In genomic region chr11:763073-763463, GRCh38 we compare ENCODE assay signal across 12 cellular contexts. TPM values are rescaled to one million over a fixed set of nuclear protein-coding genes. Genes with fewer than 3 reads are reported as not detected.
DNase-seq lines count a peak whose midpoint lies in the region; ATAC-seq, FAIRE-seq and TF ChIP-seq lines count a peak whose summit lies in the region.
"Had no signal": no experiment of that assay in that cellular context is flagged by ENCODE, and none has a peak within 500 bp of the region (broad histone marks: within the 10 kb centered on the region; RNA-seq: fewer than 3 reads in every experiment).

No MANE protein-coding gene starts in this region.

- H2AFZ ChIP-seq in keratinocyte (ENCODE audit: control insufficient read depth, low read length): no peak overlapping the region
- H2AFZ ChIP-seq: neural progenitor cell had no signal

- TF ChIP-seq CTCF in A549 (IDR thresholded peaks at IDR 0.05): no peak
- no peak for TF ChIP-seq CTCF in keratinocyte (optimal IDR thresholded peaks at IDR 0.05 in 1 of 3, IDR thresholded peaks at IDR 0.05 in 1 of 3, conservative IDR thresholded peaks at IDR 0.05 in 1 of 3; ENCODE audit: extremely low read depth in 1 of 3, insufficient read depth in 2 of 3, low read length in 3 of 3)

- WGBS in A549 (ENCODE audit: missing lambda C conversion rate): 77% methylated on average over 4 of the region's 24 CpGs

- H3K9me3 ChIP-seq in A549 (no peaks in the 10 kb centered on the region), HUES6 (ENCODE audit: control insufficient read depth, insufficient read depth, low read depth, low read length) (no peaks in the 10 kb centered on the region), keratinocyte (ENCODE audit: control insufficient read depth, low read depth, low read length) (no peaks in the 10 kb centered on the region)

- peak overlapping the region; percentile 61 to 81; a peak in 5 of 6 replicates for H3K27ac ChIP-seq in A549
- H3K27ac ChIP-seq in HUES6 (ENCODE audit: low read depth, low read length): no peak overlapping the region
- H3K27ac ChIP-seq in angular gyrus (ENCODE audit: low read depth, low read length): peak overlapping the region; percentile 32
- peak overlapping the region; percentile 75 for H3K27ac ChIP-seq in keratinocyte (ENCODE audit: control insufficient read depth, insufficient read depth, low read length)
- H3K27ac ChIP-seq: neural progenitor cell had no signal

- no peak overlapping the region for H3K4me3 ChIP-seq in A549
- no peak overlapping the region for H3K4me3 ChIP-seq in HUES6 (ENCODE audit: low read depth, low read length)
- no peak overlapping the region for H3K4me3 ChIP-seq in keratinocyte (ENCODE audit: control insufficient read depth in 2 of 3, extremely low read depth in 1 of 3, insufficient read depth in 2 of 3, low read depth in 1 of 3, low read length in 3 of 3)
- H3K4me3 ChIP-seq: neural progenitor cell had no signal

- no peaks in the 10 kb centered on the region for H3K27me3 ChIP-seq in HUES6 (ENCODE audit: control insufficient read depth, insufficient read depth, low read length)
- H3K27me3 ChIP-seq in keratinocyte (ENCODE audit: control insufficient read depth, extremely low read depth, insufficient read depth, low read length): no peaks in the 10 kb centered on the region
- H3K27me3 ChIP-seq: neural progenitor cell had no signal

- peaks cover 3% of the 10 kb centered on the region for H3K9me1 ChIP-seq in keratinocyte (ENCODE audit: control insufficient read depth, extremely low read depth, insufficient read depth, low read length)

- in situ Hi-C loops in KBM-7 (cut with MboI; ENCODE audit: low pct_unique_long_range_greater_than_20kb, low sequenced_read_pairs): no loop called here

- peaks cover 83% of the 10 kb centered on the region for H3K36me3 ChIP-seq in HUES6 (ENCODE audit: control insufficient read depth, insufficient read depth, low read length)
- H3K36me3 ChIP-seq in keratinocyte (ENCODE audit: control insufficient read depth in 2 of 2, extremely low read depth in 1 of 2, insufficient read depth in 2 of 2, low read length in 2 of 2): peaks cover 38 to 41% of the 10 kb centered on the region in 2 experiments
- H3K36me3 ChIP-seq: neural progenitor cell had no signal

- intact Hi-C loops in Right ventricle myocardium superior (cut with DNase I): no loop called here

- H3K4me1 ChIP-seq in A549 (peaks cover 29% of the 10 kb centered on the region), HUES6 (ENCODE audit: control insufficient read depth, insufficient read depth, low read length) (peaks cover 14% of the 10 kb centered on the region), keratinocyte (ENCODE audit: control insufficient read depth, extremely low read depth, insufficient read depth, low read length) (peaks cover 19% of the 10 kb centered on the region)
- H3K4me1 ChIP-seq: neural progenitor cell had no signal

- POLR2A ChIA-PET in A549 (lab: Yijun Ruan, JAX): interaction anchor here (0.6 to 2.1 kb wide), 2 partner anchors 9 to 17 kb away, joined by 3 to 5 read pairs; no protein-coding TSS in a partner anchor

- no peak for ATAC-seq in A549
- ATAC-seq in Right ventricle myocardium superior (ENCODE audit: poor library complexity): no peak

- TF ChIP-seq POLR2A in A549 (IDR thresholded peaks at IDR 0.05; ENCODE audit: low read length): no peak

- no peak for FAIRE-seq in A549 (lab: Jason Lieb, UNC)
- no peak for FAIRE-seq in keratinocyte (lab: Jason Lieb, UNC)
- FAIRE-seq: TTC549 had no signal

- H3K4me2 ChIP-seq in A549 (peak overlapping the region; percentile 45; the same call in 2 of the 3 replicates), keratinocyte (ENCODE audit: control insufficient read depth, extremely low read depth, insufficient read depth, low read depth, low read length) (peak overlapping the region; percentile 22)
- H3K4me2 ChIP-seq: neural progenitor cell had no signal

- dilution Hi-C loops in keratinocyte (cut with MboI; ENCODE audit: extremely low pct_ligation_motif_present, low sequenced_read_pairs): no loop called here

- H3K9ac ChIP-seq in HUES6 (ENCODE audit: low read length) (peak overlapping the region; percentile 15), keratinocyte (ENCODE audit: control insufficient read depth, extremely low read depth, insufficient read depth, low read length) (peak overlapping the region; percentile 50)
- H3K9ac ChIP-seq: neural progenitor cell had no signal

- no peak for TF ChIP-seq EP300 in A549 (IDR thresholded peaks at IDR 0.05)

- CTCF ChIA-PET in A549 (lab: Yijun Ruan, JAX): interaction anchor here (0.7 to 5.4 kb wide), 8 partner anchors 8 to 101 kb away, joined by 3 to 32 read pairs (median 6); partner anchors contain the start of genes TALDO1 and TMEM80

- no peaks in the 10 kb centered on the region for H3K79me2 ChIP-seq in keratinocyte (ENCODE audit: control insufficient read depth, insufficient read depth, low read length)

- H4K20me1 ChIP-seq in keratinocyte (ENCODE audit: control insufficient read depth, extremely low read depth, insufficient read depth, low read length): peaks cover 11% of the 10 kb centered on the region

- no peak for TF ChIP-seq RAD21 in A549 (conservative IDR thresholded peaks at IDR 0.05 in 1 of 2, IDR thresholded peaks at IDR 0.05 in 1 of 2)

- DNase-seq in A549 (ENCODE audit: low read depth in 1 of 2, low spot score in 1 of 2): no peak
- no peak for DNase-seq in keratinocyte (ENCODE audit: low read depth, low spot score)
- no peak for DNase-seq in hippocampal formation (lab: John Stamatoyannopoulos, UW)
- no peak for DNase-seq in mesenteric fat pad (ENCODE audit: low spot score)
- no peak for DNase-seq in KBM-7
- no peak for DNase-seq in Right ventricle myocardium superior
- DNase-seq: activated T-cell treated with anti-CD3 and anti-CD28 coated beads for 4 hours had no signal

RNA-seq across cellular contexts. Expression of gene GATD1, which starts 14.2 kb away (rescaled TPM):
- polyA plus RNA-seq in A549 (2011; rRNA removed): 14.5 and 16.8 TPM in 2 replicates
- 82.8 and 96.7 TPM in 2 replicates for polyA plus RNA-seq in A549 (2012; cell fraction: cytosol; rRNA removed)
- 296 and 428 TPM in 2 replicates for polyA plus RNA-seq in A549 (2012; cell fraction: nucleus; rRNA removed)
- polyA plus RNA-seq in A549 (2017; fragmentation: RNase III; extraction: RNeasy Plus Mini Kit Qiagen cat#74134 plus additional on column Dnase treatment): 41.9 to 43.5 TPM (median 43.1 TPM) in 3 replicates
- polyA minus RNA-seq in A549 (2011; rRNA and poly(A)+ RNA removed): 8.6 and 9.5 TPM in 2 replicates
- 24.4 to 48.0 TPM (median 24.6 TPM) in 3 replicates for polyA plus RNA-seq in keratinocyte
- polyA plus RNA-seq in keratinocyte (2011; ENCODE audit: low read depth): 8.2 TPM
- 18.2 and 41.8 TPM in 2 replicates for polyA plus RNA-seq in keratinocyte (2011; cell fraction: cytosol; rRNA removed)
- 116 and 155 TPM in 2 replicates for polyA plus RNA-seq in keratinocyte (2011; cell fraction: nucleus; rRNA removed)
- 27.6 and 43.5 TPM in 2 replicates for polyA plus RNA-seq in keratinocyte (2012; ENCODE audit: low replicate concordance)
- 21.9 to 31.3 TPM (median 24.9 TPM) in 3 replicates for polyA minus RNA-seq in keratinocyte
- polyA minus RNA-seq in keratinocyte (2011; cell fraction: cytosol; rRNA and poly(A)+ RNA removed): 37.8 TPM
- 34.8 and 49.2 TPM in 2 replicates for polyA minus RNA-seq in keratinocyte (2011; cell fraction: nucleus; rRNA and poly(A)+ RNA removed)
- total RNA-seq in mesenteric fat pad: 54.1 TPM
- 17.4 TPM for total RNA-seq in Right ventricle myocardium superior

RNA-seq across cellular contexts. Expression of gene TALDO1, which starts 15.8 kb away (rescaled TPM):
- 287 and 296 TPM in 2 replicates for polyA plus RNA-seq in A549 (2011; rRNA removed)
- 443 and 463 TPM in 2 replicates for polyA plus RNA-seq in A549 (2012; cell fraction: cytosol; rRNA removed)
- 406 and 442 TPM in 2 replicates for polyA plus RNA-seq in A549 (2012; cell fraction: nucleus; rRNA removed)
- polyA plus RNA-seq in A549 (2017; fragmentation: RNase III; extraction: RNeasy Plus Mini Kit Qiagen cat#74134 plus additional on column Dnase treatment): 386 to 392 TPM (median 391 TPM) in 3 replicates
- polyA minus RNA-seq in A549 (2011; rRNA and poly(A)+ RNA removed): 132 and 159 TPM in 2 replicates
- polyA plus RNA-seq in keratinocyte: 162 to 200 TPM (median 170 TPM) in 3 replicates
- polyA plus RNA-seq in keratinocyte (2011; ENCODE audit: low read depth): 214 TPM
- polyA plus RNA-seq in keratinocyte (2011; cell fraction: cytosol; rRNA removed): 138 and 195 TPM in 2 replicates
- polyA plus RNA-seq in keratinocyte (2011; cell fraction: nucleus; rRNA removed): 132 and 133 TPM in 2 replicates
- polyA plus RNA-seq in keratinocyte (2012; ENCODE audit: low replicate concordance): 207 and 214 TPM in 2 replicates
- 82.7 to 124 TPM (median 97.7 TPM) in 3 replicates for polyA minus RNA-seq in keratinocyte
- 164 TPM for polyA minus RNA-seq in keratinocyte (2011; cell fraction: cytosol; rRNA and poly(A)+ RNA removed)
- 31.6 and 36.6 TPM in 2 replicates for polyA minus RNA-seq in keratinocyte (2011; cell fraction: nucleus; rRNA and poly(A)+ RNA removed)
- total RNA-seq in mesenteric fat pad: 277 TPM
- 90.1 TPM for total RNA-seq in Right ventricle myocardium superior

RNA-seq across cellular contexts. Expression of gene CEND1, which starts 26.8 kb away (rescaled TPM):
- polyA plus RNA-seq in A549 (2011; rRNA removed) (not detected in 2 replicates), A549 (2017; fragmentation: RNase III; extraction: RNeasy Plus Mini Kit Qiagen cat#74134 plus additional on column Dnase treatment) (1.0 to 1.3 TPM (median 1.0 TPM) in 3 replicates), keratinocyte (not detected in 3 replicates)
- 0.32 and 0.51 TPM in 2 replicates for polyA plus RNA-seq in A549 (2012; cell fraction: cytosol; rRNA removed)
- 0.47 and 0.59 TPM in 2 replicates for polyA plus RNA-seq in A549 (2012; cell fraction: nucleus; rRNA removed)
- 0.29 TPM in 1 of 2 replicates, not detected in the other for polyA minus RNA-seq in A549 (2011; rRNA and poly(A)+ RNA removed)
- not detected for polyA plus RNA-seq in keratinocyte (2011; ENCODE audit: low read depth)
- polyA plus RNA-seq in keratinocyte (2011; cell fraction: cytosol; rRNA removed): not detected in 2 replicates
- polyA plus RNA-seq in keratinocyte (2011; cell fraction: nucleus; rRNA removed): not detected in 2 replicates
- polyA plus RNA-seq in keratinocyte (2012; ENCODE audit: low replicate concordance): 0.10 TPM in 1 of 2 replicates, not detected in the other
- polyA minus RNA-seq in keratinocyte: not detected in 3 replicates
- not detected for polyA minus RNA-seq in keratinocyte (2011; cell fraction: cytosol; rRNA and poly(A)+ RNA removed)
- polyA minus RNA-seq in keratinocyte (2011; cell fraction: nucleus; rRNA and poly(A)+ RNA removed): not detected in 2 replicates
- total RNA-seq in mesenteric fat pad (not detected), Right ventricle myocardium superior (0.19 TPM)
- total RNA-seq: CD4-positive, alpha-beta T cell had no signal

RNA-seq across cellular contexts. Expression of gene SLC25A22, which starts 35.0 kb away (rescaled TPM):
- polyA plus RNA-seq in A549 (2011; rRNA removed) (11.6 and 13.5 TPM in 2 replicates), A549 (2017; fragmentation: RNase III; extraction: RNeasy Plus Mini Kit Qiagen cat#74134 plus additional on column Dnase treatment) (18.7 to 21.8 TPM (median 19.5 TPM) in 3 replicates), keratinocyte (8.4 to 21.2 TPM (median 13.5 TPM) in 3 replicates)
- 43.6 and 50.2 TPM in 2 replicates for polyA plus RNA-seq in A549 (2012; cell fraction: cytosol; rRNA removed)
- polyA plus RNA-seq in A549 (2012; cell fraction: nucleus; rRNA removed): 85.4 and 116 TPM in 2 replicates
- 4.5 and 15.8 TPM in 2 replicates for polyA minus RNA-seq in A549 (2011; rRNA and poly(A)+ RNA removed)
- 4.1 TPM for polyA plus RNA-seq in keratinocyte (2011; ENCODE audit: low read depth)
- polyA plus RNA-seq in keratinocyte (2011; cell fraction: cytosol; rRNA removed): 12.1 and 24.3 TPM in 2 replicates
- polyA plus RNA-seq in keratinocyte (2011; cell fraction: nucleus; rRNA removed): 27.1 and 28.4 TPM in 2 replicates
- polyA plus RNA-seq in keratinocyte (2012; ENCODE audit: low replicate concordance): 9.7 and 19.7 TPM in 2 replicates
- 9.0 to 51.7 TPM (median 10.8 TPM) in 3 replicates for polyA minus RNA-seq in keratinocyte
- 24.4 TPM for polyA minus RNA-seq in keratinocyte (2011; cell fraction: cytosol; rRNA and poly(A)+ RNA removed)
- 14.7 and 24.3 TPM in 2 replicates for polyA minus RNA-seq in keratinocyte (2011; cell fraction: nucleus; rRNA and poly(A)+ RNA removed)
- total RNA-seq in mesenteric fat pad (26.3 TPM), Right ventricle myocardium superior (3.4 TPM)

RNA-seq across cellular contexts. Expression of gene PIDD1, which starts 42.0 kb away (rescaled TPM):
- polyA plus RNA-seq in A549 (2011; rRNA removed) (6.3 and 6.5 TPM in 2 replicates), A549 (2017; fragmentation: RNase III; extraction: RNeasy Plus Mini Kit Qiagen cat#74134 plus additional on column Dnase treatment) (15.7 to 19.0 TPM (median 18.9 TPM) in 3 replicates), keratinocyte (2.5 to 6.4 TPM (median 2.9 TPM) in 3 replicates)
- 17.5 and 23.5 TPM in 2 replicates for polyA plus RNA-seq in A549 (2012; cell fraction: cytosol; rRNA removed)
- polyA plus RNA-seq in A549 (2012; cell fraction: nucleus; rRNA removed): 117 and 172 TPM in 2 replicates
- polyA minus RNA-seq in A549 (2011; rRNA and poly(A)+ RNA removed): 2.7 and 4.4 TPM in 2 replicates
- polyA plus RNA-seq in keratinocyte (2011; ENCODE audit: low read depth): 2.8 TPM
- polyA plus RNA-seq in keratinocyte (2011; cell fraction: cytosol; rRNA removed): 1.0 and 2.2 TPM in 2 replicates
- 13.3 and 21.1 TPM in 2 replicates for polyA plus RNA-seq in keratinocyte (2011; cell fraction: nucleus; rRNA removed)
- 4.7 and 6.5 TPM in 2 replicates for polyA plus RNA-seq in keratinocyte (2012; ENCODE audit: low replicate concordance)
- 2.0 to 6.9 TPM (median 2.5 TPM) in 3 replicates for polyA minus RNA-seq in keratinocyte
- polyA minus RNA-seq in keratinocyte (2011; cell fraction: cytosol; rRNA and poly(A)+ RNA removed): 5.9 TPM
- polyA minus RNA-seq in keratinocyte (2011; cell fraction: nucleus; rRNA and poly(A)+ RNA removed): 7.3 and 11.3 TPM in 2 replicates
- total RNA-seq in mesenteric fat pad (10.2 TPM), Right ventricle myocardium superior (7.3 TPM)
